In genomic region chr19:11673608-11674041, GRCh38 we compare ENCODE assay signal across 8 cellular contexts.
A peak's percentile ranks its signal among the peaks of the same experiment; 100 is the strongest.
DNase-seq lines count a peak whose midpoint lies in the region; ATAC-seq lines count a peak whose summit lies in the region.

No MANE protein-coding gene starts in this region.

- no peak overlapping the region for H3K27ac ChIP-seq in thymus (ENCODE audit: low read depth)

- H3K4me3 ChIP-seq in thymus (ENCODE audit: low read length) = peak overlapping the region; percentile 26

- H3K27me3 ChIP-seq in thymus (ENCODE audit: control insufficient read depth, insufficient read depth) = no peaks in the 10 kb centered on the region

- no peaks in the 10 kb centered on the region for H3K36me3 ChIP-seq in thymus (ENCODE audit: control insufficient read depth, insufficient read depth)

- no peaks in the 10 kb centered on the region for H3K9me3 ChIP-seq in thymus (ENCODE audit: control insufficient read depth)

- H3K4me1 ChIP-seq in thymus (ENCODE audit: control insufficient read depth, insufficient read depth, low read length) = peaks cover 8% of the 10 kb centered on the region

- DNase-seq in NCI-H524 (lab: John Stamatoyannopoulos, UW) = peak; percentile 37 to 48
- DNase-seq in NCI-H524 treated with DMSO at 0.1 percent for 48 hours (lab: John Stamatoyannopoulos, UW) = no peak
- peak; percentile 69 for DNase-seq in RKO (ENCODE audit: low spot score)
- peak; percentile 39 for DNase-seq in middle frontal gyrus (ENCODE audit: extremely low spot score, low spot score)

- ATAC-seq in esophagus mucosa (peak; percentile 55), HG02763 (IDR thresholded peaks at IDR 0.05; ENCODE audit: unreplicated experiment) (no peak)
- ATAC-seq in activated CD4-positive, CD25-positive, alpha-beta regulatory T cell treated with anti-CD3 and anti-CD28 coated beads, Interleukin-2, amount 50 U/mL, for 24 hours = no peak

- 6% methylated on average over 14 of the region's 14 CpGs for WGBS in thymus
